Comparison of ENCODE assay signal across 9 cellular contexts in the genomic region with DNA sequence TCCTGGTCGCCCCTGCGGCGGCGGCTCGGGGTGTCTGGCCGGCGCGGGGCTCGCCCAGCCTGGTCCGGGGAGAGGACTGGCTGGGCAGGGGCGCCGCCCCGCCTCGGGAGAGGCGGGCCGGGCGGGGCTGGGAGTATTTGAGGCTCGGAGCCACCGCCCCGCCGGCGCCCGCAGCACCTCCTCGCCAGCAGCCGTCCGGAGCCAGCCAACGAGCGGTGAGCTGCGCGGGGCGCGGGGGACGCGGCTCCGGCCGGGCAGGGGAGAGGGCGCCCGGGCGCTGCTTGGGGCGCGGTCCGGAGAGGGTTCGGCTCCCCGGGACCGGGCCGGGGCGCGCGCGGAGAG. TPM values are rescaled to one million over a fixed set of nuclear protein-coding genes. Genes with fewer than 3 reads are reported as not detected.
DNase-seq lines count a peak whose midpoint lies in the region; ATAC-seq and TF ChIP-seq lines count a peak whose summit lies in the region.
"Had no signal": no experiment of that assay in that cellular context is flagged by ENCODE, and none has a peak within 500 bp of the region (broad histone marks: within the 10 kb centered on the region; RNA-seq: fewer than 3 reads in every experiment).

Gene LGALS3 (plus strand): TSS at position 167 of the 342 bp plus-strand sequence. CDS start 8,122 bp downstream, outside the sequence.

- peaks cover 43% of the 10 kb centered on the region for H3K79me2 ChIP-seq in osteoblast (ENCODE audit: insufficient read depth, low read length)

- peak within 1 kb of the TSS; percentile 78 for H3K4me3 Mint-ChIP-seq in activated naive CD4-positive, alpha-beta T cell treated with anti-CD3 and anti-CD28 coated beads, Interleukin-2, amount 10 ng/mL, durations not matched to agents 7 days and 5 days

- H3K27me3 Mint-ChIP-seq in activated naive CD4-positive, alpha-beta T cell treated with anti-CD3 and anti-CD28 coated beads, Interleukin-2, amount 10 ng/mL, durations not matched to agents 7 days and 5 days: peaks cover 55% of the 10 kb centered on the region

- no peak for TF ChIP-seq CTCF in osteoblast (IDR thresholded peaks at IDR 0.05; ENCODE audit: extremely low read depth, low read depth, low read length)

- CTCF ChIA-PET in activated naive CD4-positive, alpha-beta T cell treated with anti-CD3 and anti-CD28 coated beads, Interleukin-2, amount 10 ng/mL, durations not matched to agents 7 days and 5 days (lab: Charles Lee): no interaction called here

- no peaks in the 10 kb centered on the region for H3K9me3 ChIP-seq in osteoblast (ENCODE audit: low read depth, low read length)

- H3K4me2 ChIP-seq in osteoblast (ENCODE audit: insufficient read depth, low read length): peak within 1 kb of the TSS; percentile 95

- H3K27me3 ChIP-seq in osteoblast (ENCODE audit: insufficient read depth, low read length): no peaks in the 10 kb centered on the region

- H4K20me1 ChIP-seq in osteoblast (ENCODE audit: insufficient read depth, low read length): peaks cover 11% of the 10 kb centered on the region

- peak within 1 kb of the TSS; percentile 7 for H3K27ac Mint-ChIP-seq in activated naive CD4-positive, alpha-beta T cell treated with anti-CD3 and anti-CD28 coated beads, Interleukin-2, amount 10 ng/mL, durations not matched to agents 7 days and 5 days

- H3K4me1 ChIP-seq in osteoblast (ENCODE audit: insufficient read depth, low read length): peaks cover 44% of the 10 kb centered on the region

- peak within 1 kb of the TSS; percentile 84 for H3K27ac ChIP-seq in osteoblast (ENCODE audit: low read depth, low read length)

- H3K9me3 Mint-ChIP-seq in activated naive CD4-positive, alpha-beta T cell treated with anti-CD3 and anti-CD28 coated beads, Interleukin-2, amount 10 ng/mL, durations not matched to agents 7 days and 5 days: no peaks in the 10 kb centered on the region

- peaks cover 54% of the 10 kb centered on the region for H3K4me1 Mint-ChIP-seq in activated naive CD4-positive, alpha-beta T cell treated with anti-CD3 and anti-CD28 coated beads, Interleukin-2, amount 10 ng/mL, durations not matched to agents 7 days and 5 days

- ATAC-seq in HG02678 (IDR thresholded peaks at IDR 0.05; ENCODE audit: unreplicated experiment): peak; percentile 75

- H3K36me3 ChIP-seq in osteoblast (ENCODE audit: insufficient read depth, low read length): peaks cover 3% of the 10 kb centered on the region

- H2AFZ ChIP-seq in osteoblast (ENCODE audit: low read length): peak within 1 kb of the TSS; percentile 59

- H3K4me3 ChIP-seq in osteoblast (ENCODE audit: insufficient read depth, low read length): peak within 1 kb of the TSS; percentile 73

- DNase-seq in NCI-H82 (lab: John Stamatoyannopoulos, UW) (peak; percentile 6), NCI-H82 treated with DMSO at 0.1 percent for 48 hours (lab: John Stamatoyannopoulos, UW; ENCODE audit: unreplicated experiment) (no peak), NOMO-1 treated with DMSO at 0.1 percent for 48 hours (lab: John Stamatoyannopoulos, UW; ENCODE audit: unreplicated experiment) (peak; percentile 41), glomerular visceral epithelial cell (ENCODE audit: extremely low spot score) (peak; percentile 73), osteoblast (ENCODE audit: insufficient read length, low spot score, missing footprints) (peak; percentile 97), MV-4-11 (lab: John Stamatoyannopoulos, UW) (no peak)
- DNase-seq in activated naive CD4-positive, alpha-beta T cell treated with anti-CD3 and anti-CD28 coated beads, Interleukin-2, amount 10 ng/mL, durations not matched to agents 7 days and 5 days: peak; percentile 57
- DNase-seq: DND-41 had no signal

- peaks cover 17% of the 10 kb centered on the region for H3K36me3 Mint-ChIP-seq in activated naive CD4-positive, alpha-beta T cell treated with anti-CD3 and anti-CD28 coated beads, Interleukin-2, amount 10 ng/mL, durations not matched to agents 7 days and 5 days

RNA-seq across cellular contexts. Expression of gene LGALS3, which starts in this region (rescaled TPM):
- 368 and 433 TPM in 2 replicates for total RNA-seq in osteoblast

Comparison
In these comparisons a context has a peak if more than half of its experiments do, and no peak if none do; other contexts are left out.
1. DNase-seq: peak in NCI-H82 (single experiment), NOMO-1 treated with DMSO at 0.1 percent for 48 hours (single experiment), activated naive CD4-positive, alpha-beta T cell treated with anti-CD3 and anti-CD28 coated beads, Interleukin-2, amount 10 ng/mL, durations not matched to agents 7 days and 5 days (single experiment), glomerular visceral epithelial cell (single experiment) and osteoblast (single experiment); none in NCI-H82 treated with DMSO at 0.1 percent for 48 hours (single experiment) and MV-4-11 (single experiment).